ENCODE assay signal across 8 cellular contexts in the genomic region with DNA sequence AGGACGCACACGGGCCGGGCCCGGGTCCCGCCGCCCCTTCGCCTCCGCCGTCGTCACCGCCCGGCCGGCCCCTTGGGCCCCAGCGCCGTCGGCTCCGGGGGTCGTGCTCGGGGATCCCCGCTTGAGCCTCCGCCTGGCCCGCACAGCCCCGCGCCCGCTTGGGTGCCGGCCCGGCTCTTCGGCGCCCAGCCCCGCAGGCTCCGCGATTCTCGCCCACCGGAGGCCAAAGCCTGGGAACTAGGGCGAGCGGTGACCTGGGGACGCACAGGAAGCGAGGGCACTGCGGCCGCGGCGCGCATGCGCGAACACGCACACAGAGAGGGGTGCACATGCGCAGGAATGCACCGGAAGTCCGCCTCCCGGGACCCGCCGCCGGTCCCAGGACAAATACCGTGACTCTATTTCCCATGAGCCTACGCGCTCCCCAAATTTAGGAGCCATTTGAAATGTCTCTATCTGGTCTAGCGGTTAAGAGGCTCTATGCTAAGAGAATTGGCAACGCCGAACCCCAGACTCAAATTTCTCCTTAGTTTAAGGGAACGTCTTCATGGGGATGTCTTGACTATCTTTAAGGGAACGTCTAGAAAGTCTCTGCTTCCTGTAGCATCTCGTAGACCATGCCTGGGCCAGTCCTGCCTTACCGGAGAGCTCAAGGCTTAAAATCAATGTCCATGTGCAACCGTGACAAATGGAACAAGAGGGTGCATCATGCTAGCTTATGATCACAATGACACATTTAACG.
DNase-seq lines count a peak whose midpoint lies in the region; ATAC-seq lines count a peak whose summit lies in the region.

A gene (minus strand): TSS at position 282 of the 742 bp plus-strand sequence. CDS start 1,774 bp downstream, outside the sequence.

- peak within 1 kb of the TSS; percentile 89 for H3K27ac Mint-ChIP-seq in activated naive CD4-positive, alpha-beta T cell treated with anti-CD3 and anti-CD28 coated beads, Interleukin-2, amount 10 ng/mL, durations not matched to agents 7 days and 5 days

- H3K9me3 Mint-ChIP-seq in activated naive CD4-positive, alpha-beta T cell treated with anti-CD3 and anti-CD28 coated beads, Interleukin-2, amount 10 ng/mL, durations not matched to agents 7 days and 5 days = peaks cover 33% of the 10 kb centered on the region

- peak; percentile 92 for ATAC-seq in HG02588 (IDR thresholded peaks at IDR 0.05; ENCODE audit: unreplicated experiment)

- CTCF ChIA-PET in activated naive CD4-positive, alpha-beta T cell treated with anti-CD3 and anti-CD28 coated beads, Interleukin-2, amount 10 ng/mL, durations not matched to agents 7 days and 5 days (lab: Charles Lee) = no interaction called here

- H3K27ac ChIP-seq in SK-N-MC (peak within 1 kb of the TSS; percentile 77; the same call in 1 of the 2 replicates), substantia nigra (ENCODE audit: low read depth, low read length, poor library complexity, severe bottlenecking) (peak within 1 kb of the TSS; percentile 77)

- H3K4me1 Mint-ChIP-seq in activated naive CD4-positive, alpha-beta T cell treated with anti-CD3 and anti-CD28 coated beads, Interleukin-2, amount 10 ng/mL, durations not matched to agents 7 days and 5 days = peaks cover 37% of the 10 kb centered on the region

- peaks cover 33% of the 10 kb centered on the region for H3K36me3 ChIP-seq in SK-N-MC (ENCODE audit: insufficient read depth, low read length)

- H3K4me3 Mint-ChIP-seq in activated naive CD4-positive, alpha-beta T cell treated with anti-CD3 and anti-CD28 coated beads, Interleukin-2, amount 10 ng/mL, durations not matched to agents 7 days and 5 days = peak within 1 kb of the TSS; percentile 76

- peaks cover 20% of the 10 kb centered on the region for H3K9me3 ChIP-seq in SK-N-MC (ENCODE audit: low read depth, low read length)

- H3K4me3 ChIP-seq in GM08714 (ENCODE audit: low read length) = peak within 1 kb of the TSS; percentile 93
- peak within 1 kb of the TSS; percentile 93 for H3K4me3 ChIP-seq in SK-N-MC

- peaks cover 39% of the 10 kb centered on the region for H3K36me3 Mint-ChIP-seq in activated naive CD4-positive, alpha-beta T cell treated with anti-CD3 and anti-CD28 coated beads, Interleukin-2, amount 10 ng/mL, durations not matched to agents 7 days and 5 days

- peaks cover 4% of the 10 kb centered on the region for H3K27me3 Mint-ChIP-seq in activated naive CD4-positive, alpha-beta T cell treated with anti-CD3 and anti-CD28 coated beads, Interleukin-2, amount 10 ng/mL, durations not matched to agents 7 days and 5 days

- DNase-seq in NCI-H1048 (lab: John Stamatoyannopoulos, UW) (peak; percentile 87), SK-N-MC (ENCODE audit: low read depth, low spot score) (peak; percentile 39), germinal center (ENCODE audit: low spot score) (peak; percentile 96), non-pigmented ciliary epithelial cell (ENCODE audit: low read depth) (peak; percentile 51), substantia nigra (lab: John Stamatoyannopoulos, UW) (peak; percentile 62 to 97 (median 91))
- DNase-seq in activated naive CD4-positive, alpha-beta T cell treated with anti-CD3 and anti-CD28 coated beads, Interleukin-2, amount 10 ng/mL, durations not matched to agents 7 days and 5 days = peak; percentile 97

- peak within 1 kb of the TSS; percentile 96 for H3K9ac ChIP-seq in SK-N-MC (ENCODE audit: insufficient read length)

Comparison
In these comparisons a context has a peak if more than half of its experiments do, and no peak if none do; other contexts are left out.
1. Peak in every context shown above with its lines: DNase-seq, ATAC-seq, H3K4me3 ChIP-seq and H3K27ac ChIP-seq.
2. DNase-seq: peak in every context shown above with its lines; median percentile 97 in activated naive CD4-positive, alpha-beta T cell treated with anti-CD3 and anti-CD28 coated beads, Interleukin-2, amount 10 ng/mL, durations not matched to agents 7 days and 5 days; 96 in germinal center; 91 in substantia nigra; 87 in NCI-H1048; 51 in non-pigmented ciliary epithelial cell; 39 in SK-N-MC.